ENCODE assay signal across 11 cellular contexts in genomic region chr3:100045696-100046095, GRCh38.
DNase-seq lines count a peak whose midpoint lies in the region; ATAC-seq, FAIRE-seq and TF ChIP-seq lines count a peak whose summit lies in the region.
"Had no signal": no experiment of that assay in that cellular context is flagged by ENCODE, and none has a peak within 500 bp of the region (broad histone marks: within the 10 kb centered on the region; RNA-seq: fewer than 3 reads in every experiment).

No MANE protein-coding gene starts in this region.

- H3K27me3 ChIP-seq in left ventricle myocardium inferior (ENCODE audit: low read depth), result no peaks in the 10 kb centered on the region
- H3K27me3 ChIP-seq in sigmoid colon, result no peaks in the 10 kb centered on the region
- H3K27me3 ChIP-seq: body of pancreas had no signal

- no peak for TF ChIP-seq EP300 in sigmoid colon (IDR thresholded peaks at IDR 0.05)

- H3K4me1 ChIP-seq in left ventricle myocardium inferior (peaks cover 80% of the 10 kb centered on the region), sigmoid colon (peaks cover 0 to 56% (median 52%) of the 10 kb centered on the region in 4 donors)

- H3K27ac ChIP-seq in left ventricle myocardium inferior (replicated peaks) (peak overlapping the region; percentile 94), sigmoid colon (peak overlapping the region; percentile 67 to 92 (median 89))

- FAIRE-seq in D721Med (lab: Jason Lieb, UNC), result no peak
- FAIRE-seq: GM18507 had no signal

- H3K9me3 ChIP-seq in left ventricle myocardium inferior (replicated peaks) (no peaks in the 10 kb centered on the region), sigmoid colon (no peaks in the 10 kb centered on the region)
- H3K9me3 ChIP-seq: body of pancreas had no signal

- H3K36me3 ChIP-seq in left ventricle myocardium inferior (no peaks in the 10 kb centered on the region), sigmoid colon (no peaks in the 10 kb centered on the region)

- DNase-seq in EL, result peak; percentile 99
- DNase-seq in T1000 (lab: John Stamatoyannopoulos, UW), result peak; percentile 48
- peak; percentile 76 for DNase-seq in left ventricle myocardium inferior
- peak; percentile 87 for DNase-seq in sigmoid colon
- no peak for DNase-seq in D721Med (ENCODE audit: insufficient read length, low spot score)
- no peak for DNase-seq in GOT3 (lab: John Stamatoyannopoulos, UW)
- no peak for DNase-seq in NCI-H187 treated with DMSO at 0.1 percent for 48 hours (lab: John Stamatoyannopoulos, UW)
- DNase-seq: occipital lobe had no signal

- TF ChIP-seq POLR2A in sigmoid colon (IDR thresholded peaks at IDR 0.05), result no peak

- no peak for ATAC-seq in HG02981 (IDR thresholded peaks at IDR 0.05; ENCODE audit: unreplicated experiment)
- ATAC-seq: body of pancreas had no signal

- 72 to 83% methylated on average over 3 of the region's 3 CpGs for WGBS in sigmoid colon, 2 donors

- H3K4me3 ChIP-seq in left ventricle myocardium inferior, result no peak overlapping the region
- no peak overlapping the region for H3K4me3 ChIP-seq in sigmoid colon
- H3K4me3 ChIP-seq: body of pancreas had no signal

- TF ChIP-seq CTCF in left ventricle myocardium inferior (IDR thresholded peaks at IDR 0.05; ENCODE audit: borderline replicate concordance), result no peak
- TF ChIP-seq CTCF in sigmoid colon (IDR thresholded peaks at IDR 0.05), result no peak
- no peak for TF ChIP-seq CTCF in D721Med (IDR thresholded peaks at IDR 0.05; ENCODE audit: insufficient read depth, missing control alignments)

- intact Hi-C loops in left ventricle myocardium inferior (cut with micrococcal nuclease), result no loop called here
- intact Hi-C loops in sigmoid colon (cut with DNase I), result no loop called here

Comparison
In these comparisons a context has a peak if more than half of its experiments do, and no peak if none do; other contexts are left out.
1. DNase-seq: peak in EL (single experiment), T1000 (single experiment), left ventricle myocardium inferior (single experiment) and sigmoid colon (single experiment); none in D721Med (single experiment), GOT3 (single experiment) and NCI-H187 treated with DMSO at 0.1 percent for 48 hours (single experiment).